ENCODE assay signal across 11 cellular contexts in the genomic region with DNA sequence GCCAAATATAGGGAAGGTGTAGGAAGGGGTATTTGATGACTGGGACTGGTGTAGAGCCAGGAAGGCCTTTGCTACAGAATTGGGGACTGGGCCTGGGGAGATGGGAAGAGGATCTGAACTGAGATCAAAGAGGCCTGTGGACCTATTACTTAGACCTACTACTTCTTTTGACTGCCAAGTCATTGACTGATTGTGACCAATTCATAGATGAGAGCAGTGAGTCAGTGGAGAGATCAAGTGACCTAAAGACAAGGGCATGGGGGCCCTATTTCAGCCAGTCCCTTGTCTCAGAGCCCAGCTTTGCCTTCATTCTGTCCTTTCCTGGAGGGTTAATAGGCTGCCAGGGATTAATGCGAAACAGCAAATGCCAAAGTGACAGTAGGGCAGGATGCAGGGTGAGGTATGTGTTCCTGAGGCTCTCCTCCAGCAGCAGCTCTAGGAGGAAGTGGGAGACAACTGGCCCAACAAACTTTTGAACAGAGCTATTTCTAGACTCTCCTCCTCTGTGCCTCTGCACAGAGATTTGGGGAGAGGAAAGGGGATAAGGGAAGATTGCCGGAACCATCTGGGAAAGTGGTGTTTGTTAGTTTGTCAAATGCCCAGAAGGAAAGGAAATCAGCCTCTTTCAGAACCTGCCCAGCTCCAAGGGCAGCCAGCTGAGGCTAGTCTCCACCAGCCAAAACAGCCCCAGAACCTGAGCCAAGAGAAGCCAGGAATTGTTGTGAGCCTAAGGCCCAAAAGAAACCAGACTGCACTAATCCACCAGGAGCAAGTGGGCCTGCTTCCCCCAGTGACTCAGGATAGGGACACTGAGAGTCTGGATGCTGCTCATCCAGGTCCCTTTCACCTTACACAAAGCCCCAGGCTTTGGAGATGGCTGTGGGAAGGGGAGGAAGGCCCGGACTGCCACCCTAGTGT. TPM values are rescaled to one million over a fixed set of nuclear protein-coding genes. Genes with fewer than 3 reads are reported as not detected.
DNase-seq lines count a peak whose midpoint lies in the region; ATAC-seq, FAIRE-seq and TF ChIP-seq lines count a peak whose summit lies in the region.
"Had no signal": no experiment of that assay in that cellular context is flagged by ENCODE, and none has a peak within 500 bp of the region (broad histone marks: within the 10 kb centered on the region; RNA-seq: fewer than 3 reads in every experiment).

No MANE protein-coding gene starts in this region.

- H3K27ac ChIP-seq in HCT116 (ENCODE audit: low read depth, low read length) (0 out of 2 replicates have a peak overlapping the region, but pooled peaks have one; percentile 7), kidney (ENCODE audit: low read depth in 2 of 2, low read length in 2 of 2) (peak overlapping the region; percentile 71 to 83), spleen (peak overlapping the region in 6 of 8 donors; percentile 22 to 75 (median 56))

- H3K27ac Mint-ChIP-seq in activated T-cell treated with anti-CD3 and anti-CD28 coated beads, Interleukin-2, amount 50 U/mL, for 72 hours, result no peak overlapping the region

- no peaks in the 10 kb centered on the region for H3K27me3 Mint-ChIP-seq in activated T-cell treated with anti-CD3 and anti-CD28 coated beads, Interleukin-2, amount 50 U/mL, for 72 hours (ENCODE audit: low read depth)

- no peak overlapping the region for H3K4me3 ChIP-seq in HCT116 (replicated peaks in 1 of 2; ENCODE audit: low read depth in 1 of 2, low read length in 2 of 2)
- H3K4me3 ChIP-seq in adipocyte (ENCODE audit: low read length), result no peak overlapping the region
- H3K4me3 ChIP-seq in kidney (ENCODE audit: low read length in 2 of 2), result no peak overlapping the region
- H3K4me3 ChIP-seq in spleen, result no peak overlapping the region

- WGBS in spleen, 5 donors, result 46 to 69% (median 59%) methylated on average over 3 of the region's 3 CpGs

- no peaks in the 10 kb centered on the region for H3K36me3 ChIP-seq in HCT116 (ENCODE audit: control insufficient read depth in 1 of 2, insufficient read depth in 2 of 2, low read length in 2 of 2)
- peaks cover 4% of the 10 kb centered on the region for H3K36me3 ChIP-seq in adipocyte (ENCODE audit: control insufficient read depth, insufficient read depth, low read length, severe bottlenecking)
- no peaks in the 10 kb centered on the region for H3K36me3 ChIP-seq in kidney (ENCODE audit: control insufficient read depth in 1 of 2, insufficient read depth in 2 of 2, low read length in 2 of 2)
- H3K36me3 ChIP-seq in spleen, result no peaks in the 10 kb centered on the region

- BruUV-seq in HCT116 (replicated peaks; lab: Mats Ljungman, UMichigan), result no TSS peak

- no peak for TF ChIP-seq RAD21 in HCT116 (IDR thresholded peaks at IDR 0.05; ENCODE audit: low read depth)

- H3K9me2 ChIP-seq in HCT116 (ENCODE audit: insufficient read depth), result no peaks in the 10 kb centered on the region

- peaks cover 29 to 57% of the 10 kb centered on the region in 2 experiments for H3K4me1 ChIP-seq in HCT116 (ENCODE audit: control insufficient read depth in 1 of 2, insufficient read depth in 2 of 2, low read length in 2 of 2)
- peaks cover 26% of the 10 kb centered on the region for H3K4me1 ChIP-seq in adipocyte (ENCODE audit: control insufficient read depth, insufficient read depth, low read length)
- peaks cover 9 to 30% of the 10 kb centered on the region in 2 donors for H3K4me1 ChIP-seq in kidney (ENCODE audit: control insufficient read depth in 1 of 2, insufficient read depth in 1 of 2, low read depth in 1 of 2, low read length in 2 of 2)
- H3K4me1 ChIP-seq in spleen, result peaks cover 0 to 55% (median 16%) of the 10 kb centered on the region in 6 donors

- H3K36me3 Mint-ChIP-seq in activated T-cell treated with anti-CD3 and anti-CD28 coated beads, Interleukin-2, amount 50 U/mL, for 72 hours (ENCODE audit: insufficient read depth in 2 of 2), result no peaks in the 10 kb centered on the region
- H3K36me3 Mint-ChIP-seq: natural killer cell treated with Interleukin-12 subunit alpha and Interleukin-12 subunit beta and Interleukin-15 and Interleukin-18, amount 100 ng/mL, for 72 hours had no signal

- peak overlapping the region; percentile 42 for H3K4me2 ChIP-seq in HCT116 (ENCODE audit: low read length)

- peaks cover 12% of the 10 kb centered on the region for H3K4me1 Mint-ChIP-seq in activated T-cell treated with anti-CD3 and anti-CD28 coated beads, Interleukin-2, amount 50 U/mL, for 72 hours (ENCODE audit: low read depth)

- CTCF ChIA-PET in HCT116 (lab: Charles Lee), result interaction anchor here (0.7 to 1.5 kb wide), 5 partner anchors 10 to 21 kb away, joined by 3 to 5 read pairs (median 3); no protein-coding TSS in a partner anchor

- no peaks in the 10 kb centered on the region for H3K9me3 ChIP-seq in HCT116 (ENCODE audit: control insufficient read depth in 1 of 2, insufficient read depth in 1 of 2, low read depth in 1 of 2, low read length in 2 of 2)
- H3K9me3 ChIP-seq in adipocyte (ENCODE audit: control insufficient read depth, low read length), result no peaks in the 10 kb centered on the region
- H3K9me3 ChIP-seq in kidney (ENCODE audit: control insufficient read depth in 1 of 2, low read length in 2 of 2), result no peaks in the 10 kb centered on the region
- no peaks in the 10 kb centered on the region for H3K9me3 ChIP-seq in spleen

- no peak overlapping the region for H2AFZ ChIP-seq in HCT116 (ENCODE audit: low read depth, low read length, poor library complexity, severe bottlenecking)

- H3K9me3 Mint-ChIP-seq in activated T-cell treated with anti-CD3 and anti-CD28 coated beads, Interleukin-2, amount 50 U/mL, for 72 hours, result no peaks in the 10 kb centered on the region
- H3K9me3 Mint-ChIP-seq: natural killer cell treated with Interleukin-12 subunit alpha and Interleukin-12 subunit beta and Interleukin-15 and Interleukin-18, amount 100 ng/mL, for 72 hours had no signal

- intact Hi-C loops in HCT116 (cut with micrococcal nuclease) (no loop called here), kidney (cut with DNase I) (no loop called here), spleen (cut with DNase I; ENCODE audit: low total_unique reads) (no loop called here)

- H3K27me3 ChIP-seq in HCT116 (ENCODE audit: insufficient read depth, low read length) (no peaks in the 10 kb centered on the region), adipocyte (replicated peaks; ENCODE audit: control insufficient read depth, insufficient read depth, low read length) (no peaks in the 10 kb centered on the region), spleen (replicated peaks in 1 of 7) (no peaks in the 10 kb centered on the region)

- H3K79me2 ChIP-seq in HCT116 (ENCODE audit: insufficient read depth, low read length), result no peaks in the 10 kb centered on the region

- H3K9ac ChIP-seq in HCT116 (ENCODE audit: low read length), result peak overlapping the region; percentile 33; the same call in 1 of the 2 replicates
- H3K9ac ChIP-seq in adipocyte (ENCODE audit: low read length), result peak overlapping the region; percentile 42
- peak overlapping the region in 1 of 2 donors; percentile 14 for H3K9ac ChIP-seq in kidney (ENCODE audit: low read length in 2 of 2)

- POLR2A ChIA-PET in HCT116 (lab: Charles Lee), result interaction anchor here (0.8 to 8.1 kb wide), 4 partner anchors 9 to 18 kb away, joined by 3 to 78 read pairs (median 8); partner anchors contain the start of gene S100A6

- TF ChIP-seq CTCF in HCT116 (IDR thresholded peaks at IDR 0.05 in 2 of 3, conservative IDR thresholded peaks at IDR 0.05 in 1 of 3; ENCODE audit: borderline replicate concordance in 1 of 3, insufficient read depth in 1 of 3, low read depth in 2 of 3, low read length in 2 of 3), result no peak
- TF ChIP-seq CTCF in kidney (IDR thresholded peaks at IDR 0.05; ENCODE audit: borderline replicate concordance, extremely low read depth, insufficient read depth), result no peak
- TF ChIP-seq CTCF in spleen (IDR thresholded peaks at IDR 0.05 in 8 of 11, conservative IDR thresholded peaks at IDR 0.05 in 3 of 11), result no peak

- RAD21 ChIA-PET in HCT116 (lab: Charles Lee; ENCODE audit: low non-redundant PET in 1 of 2, low total read pairs in 2 of 2, uncharacterized antibody in 2 of 2, unreplicated experiment in 2 of 2), result no interaction called here

- no peak overlapping the region for H3K4me3 Mint-ChIP-seq in activated T-cell treated with anti-CD3 and anti-CD28 coated beads, Interleukin-2, amount 50 U/mL, for 72 hours
- H3K4me3 Mint-ChIP-seq: natural killer cell treated with Interleukin-12 subunit alpha and Interleukin-12 subunit beta and Interleukin-15 and Interleukin-18, amount 100 ng/mL, for 72 hours had no signal

- no peak for TF ChIP-seq POLR2A in HCT116 (IDR thresholded peaks at IDR 0.05; ENCODE audit: borderline replicate concordance, extremely low read depth, insufficient read depth, insufficient read length)
- no peak for TF ChIP-seq POLR2A in spleen (IDR thresholded peaks at IDR 0.05)

- no peak for FAIRE-seq in kidney (lab: Jason Lieb, UNC)

- DNase-seq in HCT116 (ENCODE audit: low read depth, low spot score) (no peak), adipocyte (ENCODE audit: low read depth) (peak; percentile 33), kidney (peak; percentile 53), spleen (no peak), DMS114 treated with DMSO at 0.1 percent for 48 hours (lab: John Stamatoyannopoulos, UW; ENCODE audit: unreplicated experiment) (no peak)
- no peak for DNase-seq in activated T-cell treated with anti-CD3 and anti-CD28 coated beads, Interleukin-2, amount 50 U/mL, for 72 hours
- DNase-seq: DMS53, NCI-H1105 treated with DMSO at 0.1 percent for 48 hours, RPMI8226 had no signal

- ATAC-seq in HCT116 (no peak), GM18907 (IDR thresholded peaks at IDR 0.05; ENCODE audit: unreplicated experiment) (no peak)
- ATAC-seq in activated T-cell treated with anti-CD3 and anti-CD28 coated beads, Interleukin-2, amount 50 U/mL, for 72 hours (replicated peaks in 1 of 2), result no peak
- ATAC-seq: natural killer cell treated with Interleukin-12 subunit alpha and Interleukin-12 subunit beta and Interleukin-15 and Interleukin-18, amount 100 ng/mL, for 72 hours had no signal

- H4K20me1 ChIP-seq in HCT116 (ENCODE audit: insufficient read depth), result no peaks in the 10 kb centered on the region

RNA-seq across cellular contexts. Expression of gene S100A3, which starts 4.9 kb away (rescaled TPM):
- total RNA-seq in HCT116 (2021; ENCODE audit: unreplicated experiment) (4.2 TPM), kidney (8.4 TPM), spleen (1 to 10 TPM in 2 of 7 donors, under 1 TPM in 1, not detected in 4; 0.44 to 1.3 (median 1.0) TPM)
- 5.2 and 7.9 TPM in 2 replicates for polyA plus RNA-seq in HCT116 (2012)
- polyA plus RNA-seq in kidney (ENCODE audit: insufficient read depth, low read depth, low replicate concordance) (2.5 TPM), spleen (1 to 10 TPM; 1.1 to 2.6 (median 2.2) TPM)
- not detected for total RNA-seq in activated T-cell treated with anti-CD3 and anti-CD28 coated beads, Interleukin-2, amount 50 U/mL, for 72 hours
- total RNA-seq: natural killer cell treated with Interleukin-12 subunit alpha and Interleukin-12 subunit beta and Interleukin-15 and Interleukin-18, amount 100 ng/mL, for 72 hours had no signal

RNA-seq across cellular contexts. Expression of gene S100A4, which starts 8.3 kb away (rescaled TPM):
- total RNA-seq in HCT116 (2021; ENCODE audit: unreplicated experiment) (384 TPM), kidney (141 TPM), spleen (100 to 1,000 TPM; 161 to 521 (median 309) TPM)
- polyA plus RNA-seq in HCT116 (2012), result 374 and 390 TPM in 2 replicates
- polyA plus RNA-seq in kidney (ENCODE audit: insufficient read depth, low read depth, low replicate concordance) (204 TPM), spleen (100 to 1,000 TPM; 309 to 755 (median 572) TPM)
- total RNA-seq in activated T-cell treated with anti-CD3 and anti-CD28 coated beads, Interleukin-2, amount 50 U/mL, for 72 hours, result 100 to 1,000 TPM in 1 of 2 donors, 10 to 100 TPM in 1; 96.1 to 198 TPM

RNA-seq across cellular contexts. Expression of gene S100A2, which starts 11.7 kb away (rescaled TPM):
- total RNA-seq in HCT116 (2021; ENCODE audit: unreplicated experiment) (24.8 TPM), kidney (152 TPM), spleen (under 1 TPM in 2 of 7 donors, not detected in 5; 0.60 to 0.97 TPM)
- polyA plus RNA-seq in HCT116 (2012), result 62.5 and 80.9 TPM in 2 replicates
- polyA plus RNA-seq in kidney (ENCODE audit: insufficient read depth, low read depth, low replicate concordance) (416 TPM), spleen (1 to 10 TPM in 2 of 3 donors, under 1 TPM in 1; 0.61 to 5.2 (median 2.8) TPM)
- 1 to 10 TPM; 1.7 to 5.0 TPM for total RNA-seq in activated T-cell treated with anti-CD3 and anti-CD28 coated beads, Interleukin-2, amount 50 U/mL, for 72 hours

RNA-seq across cellular contexts. Expression of gene S100A5, which starts 13.2 kb away (rescaled TPM):
- total RNA-seq in HCT116 (2021; ENCODE audit: unreplicated experiment) (6.0 TPM), kidney (0.91 TPM), spleen (1 to 10 TPM in 1 of 7 donors, not detected in 6; 2.8 TPM)
- polyA plus RNA-seq in HCT116 (2012), result 4.3 and 5.1 TPM in 2 replicates
- polyA plus RNA-seq in kidney (ENCODE audit: insufficient read depth, low read depth, low replicate concordance) (1.9 TPM), spleen (under 1 TPM in 2 of 3 donors, not detected in 1; 0.32 to 0.46 TPM)
- 1 to 10 TPM; 2.8 to 4.4 TPM for total RNA-seq in activated T-cell treated with anti-CD3 and anti-CD28 coated beads, Interleukin-2, amount 50 U/mL, for 72 hours
- total RNA-seq: natural killer cell treated with Interleukin-12 subunit alpha and Interleukin-12 subunit beta and Interleukin-15 and Interleukin-18, amount 100 ng/mL, for 72 hours had no signal

RNA-seq across cellular contexts. Expression of gene S100A6, which starts 18.2 kb away (rescaled TPM):
- 1,633 TPM for total RNA-seq in HCT116 (2021; ENCODE audit: unreplicated experiment)
- polyA plus RNA-seq in HCT116 (2012), result 3,046 and 3,157 TPM in 2 replicates
- total RNA-seq in kidney, result 1,542 TPM
- polyA plus RNA-seq in kidney (ENCODE audit: insufficient read depth, low read depth, low replicate concordance), result 1,580 TPM
- total RNA-seq in spleen, result 100 to 1,000 TPM; 121 to 403 (median 193) TPM
- 100 to 1,000 TPM; 578 to 779 (median 653) TPM for polyA plus RNA-seq in spleen
- total RNA-seq in activated T-cell treated with anti-CD3 and anti-CD28 coated beads, Interleukin-2, amount 50 U/mL, for 72 hours, result 100 to 1,000 TPM; 219 to 358 TPM

Comparison
In these comparisons a context has a peak if more than half of its experiments do, and no peak if none do; other contexts are left out.
1. DNase-seq: peak in adipocyte (single experiment) and kidney (single experiment); none in HCT116 (single experiment), spleen (single experiment), DMS114 treated with DMSO at 0.1 percent for 48 hours (single experiment) and activated T-cell treated with anti-CD3 and anti-CD28 coated beads, Interleukin-2, amount 50 U/mL, for 72 hours (0 of 2).
2. H3K27ac ChIP-seq: peak in every context shown above with its lines; median percentile 77 in kidney; 56 in spleen; 7 in HCT116.